In genomic region chr3:39587113-39587512, GRCh38 we compare ENCODE assay signal across 10 cellular contexts.
"Had no signal": no experiment of that assay in that cellular context is flagged by ENCODE, and none has a peak within 500 bp of the region (broad histone marks: within the 10 kb centered on the region; RNA-seq: fewer than 3 reads in every experiment).

No MANE protein-coding gene starts in this region.

- H3K4me1 ChIP-seq: HAP-1 had no signal

- H3K4me3 ChIP-seq: GM23248, HAP-1 had no signal

- H3K36me3 ChIP-seq: HAP-1 had no signal

- H3K4me2 ChIP-seq: KMS-11 had no signal

- H2AFZ ChIP-seq: GM23248 had no signal

- ATAC-seq: HCT116, HepG2 had no signal

- H3K9me3 ChIP-seq: HAP-1 had no signal

- DNase-seq: GM23248, GOT3, H7, HFFc6, Kasumi-1, KBM-7 had no signal

- H3K27ac ChIP-seq: GM23248, KMS-11 had no signal

- H3K9ac ChIP-seq: GM23248, KMS-11 had no signal
